Comparison of ENCODE assay signal across 25 cellular contexts in the genomic region with DNA sequence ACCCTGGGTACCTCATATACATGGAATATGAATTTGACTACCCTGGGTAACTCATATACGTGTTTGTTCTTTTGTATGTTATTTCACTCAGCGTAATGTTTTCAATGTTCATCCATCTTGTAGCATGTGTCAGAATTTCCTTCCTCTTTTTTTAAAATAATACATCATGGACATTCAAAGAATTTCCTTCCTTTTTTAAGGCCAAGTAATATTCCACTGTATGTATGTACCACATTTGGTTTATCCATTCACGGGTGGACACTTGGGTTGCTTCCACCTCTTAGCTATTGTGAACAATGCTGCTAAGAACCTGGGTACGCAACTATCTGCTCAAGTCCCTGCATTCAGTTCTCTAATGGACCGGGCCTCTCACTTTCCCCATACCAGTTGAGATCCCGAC. TPM values are rescaled to one million over a fixed set of nuclear protein-coding genes. Genes with fewer than 3 reads are reported as not detected.
"Had no signal": no experiment of that assay in that cellular context is flagged by ENCODE, and none has a peak within 500 bp of the region (broad histone marks: within the 10 kb centered on the region; RNA-seq: fewer than 3 reads in every experiment).

No MANE protein-coding gene starts in this region.

- FAIRE-seq: urothelium cell line had no signal

- H3K4me1 ChIP-seq: right lobe of liver, upper lobe of right lung had no signal

- H3K27me3 ChIP-seq: ovary, right atrium auricular region, right lobe of liver, stomach, suprapubic skin, upper lobe of right lung had no signal

- ATAC-seq: natural killer cell; right lobe of liver; stimulated activated naive B cell treated with anti-CD40 and anti-IgM and Interleukin-4, amounts not matched to agents 10 μg/mL and 1 μg/mL and 100 μg/mL, for 72 hours; stimulated activated naive CD8-positive, alpha-beta T cell treated with anti-CD3 and anti-CD28 coated beads, Interleukin-15, Interleukin-2, amounts not matched to agents 100 U/mL and 50 U/mL, for 24 hours; upper lobe of right lung had no signal

- DNase-seq: islet precursor cell; left ventricle myocardium inferior; mesendoderm; naive B cell; natural killer cell; nephron progenitor cell; ovary; right lobe of liver; stimulated activated CD4-positive, alpha-beta T cell treated with anti-CD3 and anti-CD28 coated beads, Interleukin-12 subunit alpha, Interleukin-12 subunit beta, amount 100 ng/mL, for 4 hours; stimulated activated CD4-positive, alpha-beta T cell treated with anti-CD3 and anti-CD28 coated beads, Interleukin-15, amount 100 ng/mL, for 24 hours; stimulated activated CD4-positive, alpha-beta T cell treated with anti-CD3 and anti-CD28 coated beads, Interleukin-2, amount 100 ng/mL, for 24 hours; stimulated activated CD4-positive, alpha-beta T cell treated with anti-CD3 and anti-CD28 coated beads, Interleukin-4, amount 100 ng/mL, for 1 hour; stimulated activated naive B cell treated with anti-CD40 and anti-IgM and Interleukin-4, amounts not matched to agents 10 μg/mL and 1 μg/mL and 100 μg/mL, for 72 hours; stimulated activated naive CD8-positive, alpha-beta T cell treated with anti-CD3 and anti-CD28 coated beads, Interleukin-15, Interleukin-2, amounts not matched to agents 100 U/mL and 50 U/mL, for 24 hours; stomach; upper lobe of right lung had no signal

- H3K4me3 Mint-ChIP-seq: mesothelial cell of epicardium; naive B cell; natural killer cell; nephron progenitor cell; stimulated activated naive B cell treated with anti-CD40 and anti-IgM and Interleukin-4, amounts not matched to agents 10 μg/mL and 1 μg/mL and 100 μg/mL, for 72 hours had no signal

- H3K27ac Mint-ChIP-seq: natural killer cell; nephron progenitor cell; progenitor cell of endocrine pancreas; stimulated activated naive B cell treated with anti-CD40 and anti-IgM and Interleukin-4, amounts not matched to agents 10 μg/mL and 1 μg/mL and 100 μg/mL, for 72 hours had no signal

- H3K36me3 ChIP-seq: left ventricle myocardium inferior, ovary, right atrium auricular region, right lobe of liver, stomach, suprapubic skin, upper lobe of right lung had no signal

- H3K27ac ChIP-seq: left ventricle myocardium inferior, ovary, right atrium auricular region, right lobe of liver, stomach, suprapubic skin, upper lobe of right lung had no signal

- H3K9me3 Mint-ChIP-seq: natural killer cell had no signal

- H3K36me3 Mint-ChIP-seq: naive B cell, natural killer cell had no signal

- H3K4me3 ChIP-seq: left ventricle myocardium inferior, lung, ovary, right atrium auricular region, right lobe of liver, stomach, suprapubic skin, upper lobe of right lung had no signal

- H3K9me3 ChIP-seq: ovary, right atrium auricular region, right lobe of liver, suprapubic skin, upper lobe of right lung had no signal

RNA-seq across cellular contexts. Expression of gene FAM178B, which starts 40.3 kb away (rescaled TPM):
- total RNA-seq: mononuclear cell, progenitor cell of endocrine pancreas, pulmonary artery endothelial cell, renal cortical epithelial cell, right atrium auricular region, stomach had no signal
